ENCODE assay signal across 28 cellular contexts in the genomic region with DNA sequence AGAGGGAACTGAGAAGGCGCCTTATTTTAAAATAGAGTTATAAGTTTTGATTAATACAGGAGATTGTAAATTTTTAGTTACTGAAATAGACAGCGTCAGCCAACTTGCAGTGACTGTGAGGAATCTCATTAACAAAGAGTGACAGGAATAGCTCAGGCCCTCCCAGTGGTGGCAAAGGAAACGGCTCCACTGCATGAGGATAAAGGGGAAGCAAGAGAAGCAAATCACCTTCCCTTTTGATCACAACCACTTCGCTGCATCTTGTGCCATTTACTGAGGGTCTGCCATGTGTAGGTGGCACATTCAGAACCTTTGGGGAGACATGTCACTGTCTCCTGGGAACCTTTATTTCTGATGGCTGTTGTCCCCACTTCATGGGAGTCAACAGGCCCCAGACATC.
"Had no signal": no experiment of that assay in that cellular context is flagged by ENCODE, and none has a peak within 500 bp of the region (broad histone marks: within the 10 kb centered on the region; RNA-seq: fewer than 3 reads in every experiment).

No MANE protein-coding gene starts in this region.

- H3K36me3 Mint-ChIP-seq: memory B cell had no signal

- DNase-seq: dermis blood vessel endothelial cell; dorsolateral prefrontal cortex; effector CD4-positive, alpha-beta T cell; effector memory CD4-positive, alpha-beta T cell; erythroblast; esophagus squamous epithelium; foreskin fibroblast; foreskin melanocyte; gastrocnemius medialis; glutamatergic neuron; head of caudate nucleus; heart right ventricle; hippocampal formation; islet precursor cell; kidney; kidney glomerular epithelial cell; left colon; left ventricle myocardium superior; lower lobe of right lung; mesendoderm; midbrain had no signal

- H3K4me3 ChIP-seq: coronary artery, dorsolateral prefrontal cortex, esophagus squamous epithelium, gastrocnemius medialis, heart right ventricle, lower lobe of right lung had no signal

- H3K27me3 ChIP-seq: dorsolateral prefrontal cortex, esophagus squamous epithelium, gastrocnemius medialis had no signal

- H3K27ac Mint-ChIP-seq: memory B cell had no signal

- ATAC-seq: esophagus mucosa, gastrocnemius medialis, heart right ventricle, left colon, left lobe of liver, left ventricle myocardium superior, lower lobe of right lung had no signal

- H3K4me3 Mint-ChIP-seq: memory B cell had no signal

- H3K9me3 ChIP-seq: esophagus squamous epithelium, gastrocnemius medialis, heart right ventricle, lower lobe of right lung had no signal

- H3K36me3 ChIP-seq: esophagus squamous epithelium, gastrocnemius medialis, heart right ventricle, lower lobe of right lung had no signal

- H3K9me3 Mint-ChIP-seq: memory B cell had no signal

- FAIRE-seq: colon, endometrium, kidney had no signal

- H3K4me1 ChIP-seq: gastrocnemius medialis, heart right ventricle, lower lobe of right lung had no signal

- H3K27ac ChIP-seq: coronary artery, dorsolateral prefrontal cortex, epithelial cell of prostate, esophagus squamous epithelium, gastrocnemius medialis, heart right ventricle, lower lobe of right lung had no signal

- H3K4me1 Mint-ChIP-seq: memory B cell had no signal
